ENCODE assay signal across 18 cellular contexts in the genomic region with DNA sequence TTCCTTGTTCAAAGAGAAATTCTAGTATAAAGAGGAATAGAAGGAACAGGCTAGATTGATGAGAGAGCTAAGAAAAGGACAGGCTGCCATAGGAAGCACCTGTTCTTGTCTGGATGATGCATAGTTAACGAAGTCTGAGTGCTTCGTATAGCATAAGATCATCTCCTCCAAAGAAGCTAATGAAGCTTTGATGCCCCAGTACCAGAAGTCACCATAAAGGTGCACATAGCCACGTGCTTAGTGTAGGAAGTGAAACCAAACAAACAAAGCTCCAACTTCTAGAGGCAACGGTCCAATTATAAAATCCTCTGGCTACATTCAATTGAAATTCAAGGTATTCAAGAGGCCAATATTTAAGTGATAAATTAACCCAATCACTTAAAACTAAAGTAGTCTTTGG. TPM values are rescaled to one million over a fixed set of nuclear protein-coding genes. Genes with fewer than 3 reads are reported as not detected.
DNase-seq lines count a peak whose midpoint lies in the region; ATAC-seq, FAIRE-seq and TF ChIP-seq lines count a peak whose summit lies in the region.
"Had no signal": no experiment of that assay in that cellular context is flagged by ENCODE, and none has a peak within 500 bp of the region (broad histone marks: within the 10 kb centered on the region; RNA-seq: fewer than 3 reads in every experiment).

No MANE protein-coding gene starts in this region.

- TF ChIP-seq RAD21 in IMR-90 (IDR thresholded peaks at IDR 0.05; ENCODE audit: low read length), result no peak
- TF ChIP-seq RAD21 in GM12878 (IDR thresholded peaks at IDR 0.05; ENCODE audit: insufficient read depth, low read depth, low read length), result no peak

- H3K4me3 Mint-ChIP-seq in endodermal cell, result no peak overlapping the region

- H4K20me1 ChIP-seq in IMR-90 (ENCODE audit: insufficient read depth, low read length) (peaks cover 58% of the 10 kb centered on the region), GM12878 (ENCODE audit: control insufficient read depth, insufficient read depth) (no peaks in the 10 kb centered on the region), osteoblast (ENCODE audit: insufficient read depth, low read length) (peaks cover 20% of the 10 kb centered on the region)

- H3K4me3 ChIP-seq in IMR-90 (ENCODE audit: insufficient read depth, low read depth, low read length) (no peak overlapping the region), GM12878 (no peak overlapping the region), osteoblast (ENCODE audit: insufficient read depth, low read length) (no peak overlapping the region), endodermal cell (ENCODE audit: low read length) (no peak overlapping the region)
- H3K4me3 ChIP-seq: MG63 had no signal

- no peaks in the 10 kb centered on the region for H3K79me2 ChIP-seq in GM12878 (ENCODE audit: control insufficient read depth, insufficient read depth, low read length)
- peaks cover 98% of the 10 kb centered on the region for H3K79me2 ChIP-seq in osteoblast (ENCODE audit: insufficient read depth, low read length)

- no peak overlapping the region for H2BK20ac ChIP-seq in IMR-90 (ENCODE audit: low read depth, low read length)

- H3K9ac ChIP-seq in IMR-90 (ENCODE audit: low read depth, low read length), result no peak overlapping the region
- H3K9ac ChIP-seq in GM12878 (ENCODE audit: control insufficient read depth, insufficient read depth, low read length), result no peak overlapping the region
- no peak overlapping the region for H3K9ac ChIP-seq in endodermal cell (ENCODE audit: extremely low read depth, low read length, poor library complexity, severe bottlenecking)

- ATAC-seq in IMR-90 (ENCODE audit: low read depth), result no peak
- ATAC-seq in GM12878, result no peak

- POLR2A ChIA-PET in IMR-90 (lab: Charles Lee; ENCODE audit: unreplicated experiment) (no interaction called here), GM12878 (lab: Charles Lee) (no interaction called here)

- in situ Hi-C loops in IMR-90 (cut with MboI; ENCODE audit: low sequenced_read_pairs), result no loop called here
- in situ Hi-C loops in GM12878 (cut with MboI), result no loop called here

- H3K27ac ChIP-seq in IMR-90 (ENCODE audit: insufficient read depth, low read length), result no peak overlapping the region
- H3K27ac ChIP-seq in GM12878 (ENCODE audit: control insufficient read depth, insufficient read depth), result no peak overlapping the region
- peak overlapping the region; percentile 98 for H3K27ac ChIP-seq in osteoblast (ENCODE audit: low read depth, low read length)
- no peak overlapping the region for H3K27ac ChIP-seq in endodermal cell (ENCODE audit: low read depth, low read length)

- H3K27me3 Mint-ChIP-seq in endodermal cell (ENCODE audit: insufficient read depth), result no peaks in the 10 kb centered on the region

- DNase-seq in NCI-H524 (lab: John Stamatoyannopoulos, UW) (peak; percentile 31 to 81), NCI-H524 treated with DMSO at 0.1 percent for 48 hours (lab: John Stamatoyannopoulos, UW) (no peak), IMR-90 (no peak), GM12878 (ENCODE audit: low read depth, low spot score) (no peak), osteoblast (ENCODE audit: insufficient read length, low spot score, missing footprints) (no peak), NCI-H2227 (lab: John Stamatoyannopoulos, UW; ENCODE audit: unreplicated experiment) (no peak), cortex of kidney (lab: John Stamatoyannopoulos, UW) (no peak), endodermal cell (no peak)
- DNase-seq: Calu3, DMS79, KG1, MG63, NCI-H1930, NCI-H2227 treated with DMSO at 0.1 percent for 48 hours, Right ventricle myocardium superior had no signal

- H2AK5ac ChIP-seq in IMR-90 (ENCODE audit: low read depth, low read length), result peak overlapping the region; percentile 25; the same call in 1 of the 2 replicates

- peaks cover 22% of the 10 kb centered on the region for H3K9me1 ChIP-seq in IMR-90 (ENCODE audit: insufficient read depth, low read length)

- H2BK120ac ChIP-seq in IMR-90 (ENCODE audit: low read depth, low read length), result no peak overlapping the region

- H3K23ac ChIP-seq in IMR-90 (ENCODE audit: low read depth, low read length), result peak overlapping the region; percentile 68

- RAD21 ChIA-PET in GM12878 (lab: Charles Lee; ENCODE audit: unreplicated experiment), result no interaction called here

- no peak overlapping the region for H3K18ac ChIP-seq in IMR-90 (ENCODE audit: low read depth, low read length)

- no peak for TF ChIP-seq EP300 in GM12878 (IDR thresholded peaks at IDR 0.05; ENCODE audit: borderline replicate concordance in 1 of 2, control insufficient read depth in 1 of 2, low read depth in 2 of 2, low read length in 2 of 2)

- TF ChIP-seq POLR2A in IMR-90 (IDR thresholded peaks at IDR 0.05; ENCODE audit: low read depth, low read length) (no peak), GM12878 (IDR thresholded peaks at IDR 0.05; ENCODE audit: low read depth, low read length) (no peak)

- no peak for TF ChIP-seq CTCF in IMR-90 (conservative IDR thresholded peaks at IDR 0.05; ENCODE audit: low read depth, low read length)
- TF ChIP-seq CTCF in GM12878 (IDR thresholded peaks at IDR 0.05 in 2 of 3, conservative IDR thresholded peaks at IDR 0.05 in 1 of 3; ENCODE audit: control insufficient read depth in 2 of 3, extremely low read depth in 1 of 3, insufficient read depth in 1 of 3, low read depth in 3 of 3, low read length in 3 of 3), result no peak
- TF ChIP-seq CTCF in osteoblast (IDR thresholded peaks at IDR 0.05; ENCODE audit: extremely low read depth, low read depth, low read length), result no peak
- no peak for TF ChIP-seq CTCF in endodermal cell (conservative IDR thresholded peaks at IDR 0.05)

- H2BK15ac ChIP-seq in IMR-90 (ENCODE audit: low read depth, low read length), result no peak overlapping the region

- H3K27me3 ChIP-seq in IMR-90 (ENCODE audit: control insufficient read depth, insufficient read depth, low read length) (no peaks in the 10 kb centered on the region), GM12878 (replicated peaks in 1 of 2; ENCODE audit: control insufficient read depth in 2 of 2, insufficient read depth in 2 of 2, low read length in 1 of 2) (peaks cover 0 to 5% of the 10 kb centered on the region in 2 experiments; a peak in 2 of 4 replicates), osteoblast (ENCODE audit: insufficient read depth, low read length) (no peaks in the 10 kb centered on the region), endodermal cell (ENCODE audit: control insufficient read depth, insufficient read depth, low read length, poor library complexity, severe bottlenecking) (no peaks in the 10 kb centered on the region)
- H3K27me3 ChIP-seq: MG63 had no signal

- no peak overlapping the region for H4K5ac ChIP-seq in IMR-90 (ENCODE audit: low read depth, low read length)

- 0 out of 2 replicates have a peak overlapping the region, but pooled peaks have one; percentile 5 for H3K14ac ChIP-seq in IMR-90 (replicated peaks; ENCODE audit: low read depth, low read length)

- H3K36me3 Mint-ChIP-seq in endodermal cell (ENCODE audit: low read depth), result no peaks in the 10 kb centered on the region

- peaks cover 55% of the 10 kb centered on the region for H3K4me1 Mint-ChIP-seq in endodermal cell

- H2AFZ ChIP-seq in IMR-90 (replicated peaks; ENCODE audit: low read length, poor library complexity), result no peak overlapping the region
- H2AFZ ChIP-seq in GM12878 (ENCODE audit: control insufficient read depth, low read depth, low read length), result no peak overlapping the region
- H2AFZ ChIP-seq in osteoblast (ENCODE audit: low read length), result no peak overlapping the region

- peaks cover 0 to 73% of the 10 kb centered on the region in 2 experiments; a peak in 3 of 4 replicates for H3K79me1 ChIP-seq in IMR-90 (ENCODE audit: low read depth in 1 of 2, low read length in 2 of 2)

- H3K36me3 ChIP-seq in IMR-90 (ENCODE audit: control insufficient read depth, insufficient read depth, low read length) (0 out of 2 replicates have a peak, but pooled peaks cover 3% of the 10 kb centered on the region), GM12878 (ENCODE audit: control insufficient read depth in 2 of 2, insufficient read depth in 2 of 2, low read length in 1 of 2) (no peaks in the 10 kb centered on the region), osteoblast (ENCODE audit: insufficient read depth, low read length) (peaks cover 12% of the 10 kb centered on the region), endodermal cell (ENCODE audit: control insufficient read depth, insufficient read depth, low read length) (no peaks in the 10 kb centered on the region)
- H3K36me3 ChIP-seq: MG63 had no signal

- H4K91ac ChIP-seq in IMR-90 (ENCODE audit: insufficient read depth, low read depth, low read length), result no peak overlapping the region

- H3K56ac ChIP-seq in IMR-90 (ENCODE audit: extremely low read depth, insufficient read depth, low read length), result no peak overlapping the region

- dilution Hi-C loops in IMR-90 (cut with HindIII; ENCODE audit: low sequenced_read_pairs, unreplicated experiment), result no loop called here

- H2AK9ac ChIP-seq in IMR-90 (replicated peaks; ENCODE audit: low read depth, low read length, poor library complexity), result no peak overlapping the region

- FAIRE-seq in GM12878 (lab: Jason Lieb, UNC), result no peak
- FAIRE-seq: GM12892, GM19239, H1 had no signal

- BruUV-seq in IMR-90 (replicated peaks; lab: Mats Ljungman, UMichigan), result no TSS peak
- no TSS peak for BruUV-seq in GM12878 (replicated peaks; lab: Mats Ljungman, UMichigan)

- H3K4ac ChIP-seq in IMR-90 (ENCODE audit: low read depth, low read length), result 0 out of 2 replicates have a peak overlapping the region, but pooled peaks have one; percentile 7

- intact Hi-C loops in IMR-90 (cut with micrococcal nuclease), result no loop called here
- intact Hi-C loops in GM12878 (cut with micrococcal nuclease; ENCODE audit: unreplicated experiment), result no loop called here

- WGBS in IMR-90 (ENCODE audit: extremely low coverage in 2 of 2, insufficient read length in 1 of 2), 2 experiments, result no CpG with 5 or more reads among the region's 4 CpGs
- WGBS in GM12878 (ENCODE audit: insufficient coverage, insufficient replicate concordance, low lambda C conversion rate, missing lambda C conversion rate), result 2% methylated on average over 4 of the region's 4 CpGs
- 93 to 100% methylated on average over 3 to 4 of the region's 4 CpGs for WGBS in endodermal cell (ENCODE audit: insufficient coverage in 1 of 2, insufficient read length in 1 of 2), 2 experiments

- H3K4me2 ChIP-seq in IMR-90 (ENCODE audit: low read depth, low read length), result peak overlapping the region; percentile 6; the same call in 1 of the 2 replicates
- no peak overlapping the region for H3K4me2 ChIP-seq in GM12878 (ENCODE audit: control insufficient read depth, insufficient read depth)
- peak overlapping the region; percentile 65 for H3K4me2 ChIP-seq in osteoblast (ENCODE audit: insufficient read depth, low read length)

- H3K9me3 Mint-ChIP-seq in endodermal cell, result no peaks in the 10 kb centered on the region

- CTCF ChIA-PET in IMR-90 (lab: Yijun Ruan, JAX), result interaction anchor here (0.5 to 1.2 kb wide), 3 partner anchors 29 to 97 kb away, joined by 3 to 4 read pairs (median 3); no protein-coding TSS in a partner anchor
- CTCF ChIA-PET in GM12878 (lab: Yijun Ruan, JAX), result interaction anchor here (1.1 kb wide), 1 partner anchor 82 kb away, joined by 3 read pairs; no protein-coding TSS in a partner anchor

- H3K4me1 ChIP-seq in IMR-90 (ENCODE audit: control insufficient read depth, insufficient read depth, low read length) (peaks cover 45% of the 10 kb centered on the region), GM12878 (ENCODE audit: control insufficient read depth, insufficient read depth, low read length) (no peaks in the 10 kb centered on the region), osteoblast (ENCODE audit: insufficient read depth, low read length) (peaks cover 92% of the 10 kb centered on the region), endodermal cell (ENCODE audit: control insufficient read depth, insufficient read depth, low read length) (peaks cover 33% of the 10 kb centered on the region)

- H4K8ac ChIP-seq in IMR-90 (ENCODE audit: low read depth in 2 of 2, low read length in 2 of 2), result no peak overlapping the region; a peak in 1 of 4 replicates

- no peak overlapping the region for H2BK5ac ChIP-seq in IMR-90 (ENCODE audit: low read depth, low read length, poor library complexity, severe bottlenecking)

- no peak overlapping the region for H3K27ac Mint-ChIP-seq in endodermal cell

- SMC1A ChIA-PET in GM12878 (lab: Charles Lee; ENCODE audit: uncharacterized antibody, unreplicated experiment), result interaction anchor here (0.9 kb wide), 1 partner anchor 47 kb away, joined by 3 read pairs; no protein-coding TSS in a partner anchor

- H3K9me3 ChIP-seq in IMR-90 (ENCODE audit: control insufficient read depth, insufficient read depth, low read length), result no peaks in the 10 kb centered on the region
- H3K9me3 ChIP-seq in GM12878 (replicated peaks; ENCODE audit: control insufficient read depth, insufficient read depth, low read length), result no peaks in the 10 kb centered on the region
- H3K9me3 ChIP-seq in osteoblast (ENCODE audit: low read depth, low read length), result no peaks in the 10 kb centered on the region
- H3K9me3 ChIP-seq in endodermal cell (ENCODE audit: control insufficient read depth, low read length), result no peaks in the 10 kb centered on the region
- H3K9me3 ChIP-seq: MG63 had no signal

RNA-seq across cellular contexts. Expression of gene AFAP1, which starts 31.0 kb away (rescaled TPM):
- total RNA-seq in IMR-90 (2012; rRNA removed) (48.2 and 60.3 TPM in 2 replicates), GM12878 (2014; rRNA removed) (0.16 and 0.23 TPM in 2 replicates), GM12878 (2014; rRNA removed; fragmentation: Illumina TruSeq; extraction: Trizol) (not detected in 2 replicates), GM12878 (2021) (0.15 and 0.16 TPM in 2 replicates), osteoblast (101 and 106 TPM in 2 replicates), endodermal cell (10 to 100 TPM; 18.2 to 22.5 TPM)
- polyA plus RNA-seq in IMR-90 (2012; rRNA removed) (73.1 and 80.9 TPM in 2 replicates), GM12878 (2011; rRNA removed) (0.12 and 0.14 TPM in 2 replicates), GM12878 (2014; fragmentation: Illumina TruSeq; extraction: Trizol) (0.03 TPM in 1 of 2 replicates, not detected in the other), GM12878 (2014; fragmentation: Nextera tagmentation; extraction: Ambion mirVana) (under 1 TPM; 0.02 to 0.04 TPM), GM12878 (2014; rRNA removed) (0.01 and 0.03 TPM in 2 replicates), GM12878 (2016; fragmentation: Nextera tagmentation; extraction: Ambion mirVana) (under 1 TPM; 0.09 to 0.23 TPM)
- polyA plus RNA-seq in IMR-90 (2012; cell fraction: cytosol; rRNA removed), result 67.3 and 67.7 TPM in 2 replicates
- polyA plus RNA-seq in IMR-90 (2012; cell fraction: nucleus; rRNA removed; ENCODE audit: low replicate concordance), result 116 and 173 TPM in 2 replicates
- total RNA-seq in GM12878 (2013; cell fraction: nucleolus; rRNA removed), result 0.08 TPM in 1 of 2 replicates, not detected in the other
- polyA plus RNA-seq in GM12878 (2011; ENCODE audit: low read depth), result 0.10 TPM
- 0.03 and 0.13 TPM in 2 replicates for polyA plus RNA-seq in GM12878 (2011; cell fraction: cytosol; rRNA removed)
- polyA plus RNA-seq in GM12878 (2011; cell fraction: nucleus; rRNA removed), result 0.39 and 0.45 TPM in 2 replicates
- polyA plus RNA-seq in GM12878 (2012), result 0.27 and 0.38 TPM in 2 replicates
- 0.15 and 0.73 TPM in 2 replicates for polyA minus RNA-seq in GM12878 (2011; rRNA and poly(A)+ RNA removed)
- polyA minus RNA-seq in GM12878 (2011; cell fraction: cytosol; rRNA and poly(A)+ RNA removed), result 0.13 TPM in 1 of 2 replicates, not detected in the other
- 0.12 and 1.4 TPM in 2 replicates for polyA minus RNA-seq in GM12878 (2011; cell fraction: nucleus; rRNA and poly(A)+ RNA removed)
- polyA plus RNA-seq in endodermal cell (2013, experiment 1 of 2), result 24.1 TPM
- polyA plus RNA-seq in endodermal cell (2013, experiment 2 of 2), result 22.7 TPM

Comparison
In these comparisons a context has a peak if more than half of its experiments do, and no peak if none do; other contexts are left out.
1. DNase-seq: peak in NCI-H524 (2 of 2); none in NCI-H524 treated with DMSO at 0.1 percent for 48 hours (single experiment), IMR-90 (single experiment), GM12878 (single experiment), osteoblast (single experiment), NCI-H2227 (single experiment), cortex of kidney (single experiment) and endodermal cell (single experiment).
2. RNA of gene AFAP1, which starts 31.0 kb away (total RNA-seq): 101 to 106 TPM in osteoblast, 48.2 to 60.3 TPM in IMR-90 and 18.2 to 22.5 TPM in endodermal cell; 0.08 to 0.23 TPM in GM12878; every median in the first group is over 10 times any median in the second.